In genomic region chr19:18437481-18438330, GRCh38 we compare ENCODE assay signal across 8 cellular contexts. TPM values are rescaled to one million over a fixed set of nuclear protein-coding genes. Genes with fewer than 3 reads are reported as not detected.
DNase-seq lines count a peak whose midpoint lies in the region; FAIRE-seq and TF ChIP-seq lines count a peak whose summit lies in the region.

ISYNA1 (minus strand) TSS chr19:18438133; CDS start chr19:18437979, 154 bp downstream.

- DNase-seq in DMS79 treated with DMSO at 0.1 percent for 48 hours (lab: John Stamatoyannopoulos, UW): peak; percentile 50
- DNase-seq in DMS79 (lab: John Stamatoyannopoulos, UW): no peak
- peak; percentile 82 for DNase-seq in NCI-H69 (lab: John Stamatoyannopoulos, UW)
- no peak for DNase-seq in activated T-helper 2 cell treated with anti-CD3 and anti-CD28 coated beads, Interferon-gamma antibody, Interleukin-2, Interleukin-4, amounts not matched to agents 10 μg/mL and 5 μg/mL and 100 μg/mL, durations not matched to agents 14 hours and 24 hours and 36 hours (ENCODE audit: low spot score)
- DNase-seq in fibroblast of villous mesenchyme (ENCODE audit: low read depth): peak; percentile 52
- no peak for DNase-seq in neural crest cell (ENCODE audit: low read depth, low spot score)
- no peak for DNase-seq in urothelium cell line (ENCODE audit: low spot score)

- peaks cover 22% of the 10 kb centered on the region for H3K36me3 Mint-ChIP-seq in activated T-helper 2 cell treated with anti-CD3 and anti-CD28 coated beads, Interferon-gamma antibody, Interleukin-2, Interleukin-4, amounts not matched to agents 10 μg/mL and 5 μg/mL and 100 μg/mL, durations not matched to agents 14 hours and 24 hours and 36 hours (ENCODE audit: low read depth)
- H3K36me3 Mint-ChIP-seq in neural crest cell (ENCODE audit: low read depth): peaks cover 2% of the 10 kb centered on the region

- intact Hi-C loops in activated T-helper 2 cell treated with anti-CD3 and anti-CD28 coated beads, Interferon-gamma antibody, Interleukin-2, Interleukin-4, amounts not matched to agents 10 μg/mL and 5 μg/mL and 100 μg/mL, durations not matched to agents 14 hours and 24 hours and 36 hours (cut with micrococcal nuclease): loop anchor here (5.0 kb wide), 1 partner anchor 350 kb away; no protein-coding TSS in a partner anchor

- H3K4me1 Mint-ChIP-seq in activated T-helper 2 cell treated with anti-CD3 and anti-CD28 coated beads, Interferon-gamma antibody, Interleukin-2, Interleukin-4, amounts not matched to agents 10 μg/mL and 5 μg/mL and 100 μg/mL, durations not matched to agents 14 hours and 24 hours and 36 hours (ENCODE audit: low read depth): peaks cover 15% of the 10 kb centered on the region
- peaks cover 43% of the 10 kb centered on the region for H3K4me1 Mint-ChIP-seq in neural crest cell

- H3K9me3 Mint-ChIP-seq in activated T-helper 2 cell treated with anti-CD3 and anti-CD28 coated beads, Interferon-gamma antibody, Interleukin-2, Interleukin-4, amounts not matched to agents 10 μg/mL and 5 μg/mL and 100 μg/mL, durations not matched to agents 14 hours and 24 hours and 36 hours: peaks cover 5% of the 10 kb centered on the region
- H3K9me3 Mint-ChIP-seq in neural crest cell: peaks cover 3% of the 10 kb centered on the region

- no peaks in the 10 kb centered on the region for H3K4me1 ChIP-seq in urinary bladder (ENCODE audit: insufficient read depth)

- FAIRE-seq in urothelium cell line (lab: Jason Lieb, UNC): no peak

- TF ChIP-seq CTCF in fibroblast of villous mesenchyme (IDR thresholded peaks at IDR 0.05; ENCODE audit: insufficient read depth, low read depth, low read length) (no peak), neural crest cell (conservative IDR thresholded peaks at IDR 0.05) (peak; percentile 20)

- H3K27ac Mint-ChIP-seq in activated T-helper 2 cell treated with anti-CD3 and anti-CD28 coated beads, Interferon-gamma antibody, Interleukin-2, Interleukin-4, amounts not matched to agents 10 μg/mL and 5 μg/mL and 100 μg/mL, durations not matched to agents 14 hours and 24 hours and 36 hours: no peak within 1 kb of the TSS
- peak within 1 kb of the TSS; percentile 63 for H3K27ac Mint-ChIP-seq in neural crest cell (ENCODE audit: unreplicated experiment)

- peak within 1 kb of the TSS; percentile 66 for H3K4me3 Mint-ChIP-seq in activated T-helper 2 cell treated with anti-CD3 and anti-CD28 coated beads, Interferon-gamma antibody, Interleukin-2, Interleukin-4, amounts not matched to agents 10 μg/mL and 5 μg/mL and 100 μg/mL, durations not matched to agents 14 hours and 24 hours and 36 hours (ENCODE audit: low read depth)
- H3K4me3 Mint-ChIP-seq in neural crest cell: peak within 1 kb of the TSS; percentile 90

- H3K36me3 ChIP-seq in urinary bladder (ENCODE audit: insufficient read depth): no peaks in the 10 kb centered on the region

- no peaks in the 10 kb centered on the region for H3K27me3 Mint-ChIP-seq in activated T-helper 2 cell treated with anti-CD3 and anti-CD28 coated beads, Interferon-gamma antibody, Interleukin-2, Interleukin-4, amounts not matched to agents 10 μg/mL and 5 μg/mL and 100 μg/mL, durations not matched to agents 14 hours and 24 hours and 36 hours (ENCODE audit: low read depth)
- H3K27me3 Mint-ChIP-seq in neural crest cell (ENCODE audit: low read depth): peaks cover 11% of the 10 kb centered on the region

- peak within 1 kb of the TSS; percentile 81 for H3K4me3 ChIP-seq in fibroblast of villous mesenchyme (ENCODE audit: low read depth, low read length)
- H3K4me3 ChIP-seq in urinary bladder (ENCODE audit: low read depth, low read length): peak within 1 kb of the TSS; percentile 60

- peak within 1 kb of the TSS; percentile 72 for H3K27ac ChIP-seq in urinary bladder (ENCODE audit: low read depth)

- WGBS in urinary bladder: under 1% methylated on average over 99 of the region's 99 CpGs

RNA-seq across cellular contexts. Expression of gene ISYNA1, which starts in this region (rescaled TPM):
- 15.1 and 20.3 TPM in 2 replicates for total RNA-seq in activated T-helper 2 cell treated with anti-CD3 and anti-CD28 coated beads, Interferon-gamma antibody, Interleukin-2, Interleukin-4, amounts not matched to agents 10 μg/mL and 5 μg/mL and 100 μg/mL, durations not matched to agents 14 hours and 24 hours and 36 hours
- 25.4 and 48.4 TPM in 2 replicates for total RNA-seq in fibroblast of villous mesenchyme
- total RNA-seq in neural crest cell: 251 and 254 TPM in 2 replicates
- total RNA-seq in urinary bladder: 26.0 TPM
- 35.6 TPM for polyA plus RNA-seq in urinary bladder

Comparison
In these comparisons a context has a peak if more than half of its experiments do, and no peak if none do; other contexts are left out.
1. DNase-seq: peak in DMS79 treated with DMSO at 0.1 percent for 48 hours (single experiment), NCI-H69 (single experiment) and fibroblast of villous mesenchyme (single experiment); none in DMS79 (single experiment), activated T-helper 2 cell treated with anti-CD3 and anti-CD28 coated beads, Interferon-gamma antibody, Interleukin-2, Interleukin-4, amounts not matched to agents 10 μg/mL and 5 μg/mL and 100 μg/mL, durations not matched to agents 14 hours and 24 hours and 36 hours (single experiment), neural crest cell (single experiment) and urothelium cell line (single experiment).